26 cellular contexts compared by ENCODE assay signal in genomic region chr10:29870522-29871044, GRCh38.
"Had no signal": no experiment of that assay in that cellular context is flagged by ENCODE, and none has a peak within 500 bp of the region (broad histone marks: within the 10 kb centered on the region; RNA-seq: fewer than 3 reads in every experiment).

No MANE protein-coding gene starts in this region.

- H3K27me3 Mint-ChIP-seq: progenitor cell of endocrine pancreas; stimulated activated naive CD8-positive, alpha-beta T cell treated with anti-CD3 and anti-CD28 coated beads, Interleukin-15, amount 100 ng/mL, for 72 hours had no signal

- H3K4me1 ChIP-seq: colonic mucosa, gastroesophageal sphincter, parathyroid adenoma, right lobe of liver, suprapubic skin, transverse colon had no signal

- H3K27ac ChIP-seq: colonic mucosa, epithelial cell of prostate, foreskin keratinocyte, left lung, parathyroid adenoma, right lobe of liver, suprapubic skin had no signal

- H3K27me3 ChIP-seq: colonic mucosa, foreskin keratinocyte, gastroesophageal sphincter, heart left ventricle, hepatocyte, left lung, right lobe of liver, suprapubic skin, transverse colon had no signal

- DNase-seq: colonic mucosa; effector CD8-positive, alpha-beta T cell; endodermal cell; foreskin keratinocyte; heart left ventricle; left cardiac atrium; left lung; mesenchymal stem cell; natural killer cell; right lobe of liver; stimulated activated CD4-positive, alpha-beta T cell treated with anti-CD3 and anti-CD28 coated beads, Interleukin-12 subunit alpha, Interleukin-12 subunit beta, amount 100 ng/mL, for 4 hours; stimulated activated CD4-positive, alpha-beta T cell treated with anti-CD3 and anti-CD28 coated beads, Interleukin-1b, Interleukin-23, amount 100 ng/mL, for 48 hours; stimulated activated CD4-positive, alpha-beta T cell treated with anti-CD3 and anti-CD28 coated beads, Interleukin-4, amount 100 ng/mL, for 1 hour; stimulated activated CD8-positive, alpha-beta memory T cell treated with anti-CD3 and anti-CD28 coated beads, Interleukin-4, amount 100 ng/mL, for 48 hours; stimulated activated naive CD4-positive, alpha-beta T cell; stimulated activated naive CD8-positive, alpha-beta T cell treated with anti-CD3 and anti-CD28 coated beads, Interleukin-15, amount 100 ng/mL, for 72 hours; transverse colon had no signal

- H3K79me2 ChIP-seq: hepatocyte, parathyroid adenoma had no signal

- H2AFZ ChIP-seq: hepatocyte, parathyroid adenoma had no signal

- H3K9ac ChIP-seq: parathyroid adenoma had no signal

- H3K4me1 Mint-ChIP-seq: endodermal cell; natural killer cell; stimulated activated naive CD8-positive, alpha-beta T cell treated with anti-CD3 and anti-CD28 coated beads, Interleukin-15, amount 100 ng/mL, for 72 hours had no signal

- ATAC-seq: esophagus mucosa; foreskin keratinocyte; gastroesophageal sphincter; heart left ventricle; left cardiac atrium; left lung; natural killer cell; right lobe of liver; stimulated activated naive CD8-positive, alpha-beta T cell treated with anti-CD3 and anti-CD28 coated beads, Interleukin-15, amount 100 ng/mL, for 72 hours had no signal

- H3K36me3 Mint-ChIP-seq: natural killer cell had no signal

- H3K4me2 ChIP-seq: hepatocyte had no signal

- H3K27ac Mint-ChIP-seq: dendritic cell treated with granulocyte-macrophage colony-stimulating factor and Interleukin-4, amounts not matched to agents 40 ng/mL and 50 ng/mL, for 4 days; endodermal cell; natural killer cell; progenitor cell of endocrine pancreas; stimulated activated naive CD8-positive, alpha-beta T cell treated with anti-CD3 and anti-CD28 coated beads, Interleukin-15, amount 100 ng/mL, for 72 hours had no signal

- H3K9me3 Mint-ChIP-seq: endodermal cell had no signal

- H3K9me3 ChIP-seq: colonic mucosa, gastroesophageal sphincter, heart left ventricle, left lung, right lobe of liver, suprapubic skin, transverse colon had no signal

- H3K4me3 ChIP-seq: colonic mucosa, gastroesophageal sphincter, heart left ventricle, hepatocyte, left lung, right lobe of liver, smooth muscle cell, suprapubic skin, transverse colon had no signal

- H3K4me3 Mint-ChIP-seq: dendritic cell treated with granulocyte-macrophage colony-stimulating factor and Interleukin-4, amounts not matched to agents 40 ng/mL and 50 ng/mL, for 4 days; endodermal cell; natural killer cell; stimulated activated naive CD8-positive, alpha-beta T cell treated with anti-CD3 and anti-CD28 coated beads, Interleukin-15, amount 100 ng/mL, for 72 hours had no signal

- H3K36me3 ChIP-seq: colonic mucosa, gastroesophageal sphincter, heart left ventricle, left lung, right lobe of liver, suprapubic skin, transverse colon had no signal
